8 cellular contexts compared by ENCODE assay signal in the genomic region with DNA sequence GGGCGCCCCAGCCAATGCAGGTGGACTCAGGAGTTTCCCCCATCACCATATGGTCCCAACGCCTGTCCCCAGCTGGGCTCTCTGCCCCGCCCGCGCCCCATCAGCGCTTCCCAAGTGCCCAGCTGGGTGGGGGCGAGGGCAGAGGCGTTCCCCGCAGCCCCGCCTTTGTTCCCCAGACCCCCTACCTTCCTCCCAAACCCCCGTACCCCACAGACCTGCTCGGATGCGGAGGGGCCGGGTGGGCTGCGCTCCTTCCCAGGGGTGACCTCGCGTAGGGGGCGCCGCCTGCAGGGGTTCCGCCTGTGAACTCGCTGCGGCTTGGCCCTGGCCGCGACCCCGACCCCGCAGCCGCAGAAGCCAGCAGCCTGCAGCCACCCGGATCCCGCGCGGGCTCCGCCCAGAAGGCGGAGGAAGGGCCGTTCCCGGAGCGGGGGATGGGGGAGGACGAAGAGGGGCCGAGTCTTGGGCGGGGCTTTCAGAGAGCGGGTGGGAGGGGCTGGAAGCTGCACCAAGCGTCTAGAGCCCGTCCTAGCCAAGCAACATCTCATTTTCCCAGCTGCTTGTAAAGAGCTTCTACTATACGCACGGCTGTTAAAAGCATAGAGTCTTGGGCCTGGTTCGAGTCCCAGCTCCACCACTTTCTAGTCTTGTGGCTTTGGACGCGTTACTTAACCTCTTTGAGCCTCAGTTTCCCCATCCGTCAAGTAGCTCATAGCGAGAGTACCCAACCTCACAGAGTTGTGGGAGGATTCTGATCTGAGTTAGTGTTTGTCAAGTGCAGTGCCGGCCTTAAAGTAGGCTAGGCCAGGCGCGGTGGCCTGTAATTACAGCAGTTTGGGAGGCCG. TPM values are rescaled to one million over a fixed set of nuclear protein-coding genes. Genes with fewer than 3 reads are reported as not detected.
DNase-seq lines count a peak whose midpoint lies in the region; ATAC-seq, FAIRE-seq and TF ChIP-seq lines count a peak whose summit lies in the region.

A gene with protein sequence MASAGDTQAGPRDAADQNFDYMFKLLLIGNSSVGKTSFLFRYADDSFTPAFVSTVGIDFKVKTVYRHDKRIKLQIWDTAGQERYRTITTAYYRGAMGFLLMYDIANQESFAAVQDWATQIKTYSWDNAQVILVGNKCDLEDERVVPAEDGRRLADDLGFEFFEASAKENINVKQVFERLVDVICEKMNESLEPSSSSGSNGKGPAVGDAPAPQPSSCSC (minus strand): TSS at position 404 of the 845 bp plus-strand sequence. CDS start 2,258 bp downstream, outside the sequence.

- no peak for TF ChIP-seq CTCF in keratinocyte (optimal IDR thresholded peaks at IDR 0.05 in 1 of 3, IDR thresholded peaks at IDR 0.05 in 1 of 3, conservative IDR thresholded peaks at IDR 0.05 in 1 of 3; ENCODE audit: extremely low read depth in 1 of 3, insufficient read depth in 2 of 3, low read length in 3 of 3)

- peaks cover 14% of the 10 kb centered on the region for H3K79me2 ChIP-seq in keratinocyte (ENCODE audit: control insufficient read depth, insufficient read depth, low read length)

- peak; percentile 74 for ATAC-seq in HG02981 (IDR thresholded peaks at IDR 0.05; ENCODE audit: unreplicated experiment)
- no peak for ATAC-seq in GM21723 (IDR thresholded peaks at IDR 0.05; ENCODE audit: unreplicated experiment)

- H3K9ac ChIP-seq in keratinocyte (ENCODE audit: control insufficient read depth, extremely low read depth, insufficient read depth, low read length) = peak within 1 kb of the TSS; percentile 68

- no peaks in the 10 kb centered on the region for H3K9me3 ChIP-seq in keratinocyte (ENCODE audit: control insufficient read depth, low read depth, low read length)

- H3K4me2 ChIP-seq in keratinocyte (ENCODE audit: control insufficient read depth, extremely low read depth, insufficient read depth, low read depth, low read length) = peak within 1 kb of the TSS; percentile 94

- peaks cover 3% of the 10 kb centered on the region for H3K9me1 ChIP-seq in keratinocyte (ENCODE audit: control insufficient read depth, extremely low read depth, insufficient read depth, low read length)

- H3K36me3 ChIP-seq in keratinocyte (ENCODE audit: control insufficient read depth in 2 of 2, extremely low read depth in 1 of 2, insufficient read depth in 2 of 2, low read length in 2 of 2) = peaks cover 24 to 27% of the 10 kb centered on the region in 2 experiments

- dilution Hi-C loops in keratinocyte (cut with MboI; ENCODE audit: extremely low pct_ligation_motif_present, low sequenced_read_pairs) = no loop called here

- peak; percentile 82 for FAIRE-seq in keratinocyte (lab: Jason Lieb, UNC)

- H3K27ac ChIP-seq in keratinocyte (ENCODE audit: control insufficient read depth, insufficient read depth, low read length) = peak within 1 kb of the TSS; percentile 2

- no peaks in the 10 kb centered on the region for H4K20me1 ChIP-seq in keratinocyte (ENCODE audit: control insufficient read depth, extremely low read depth, insufficient read depth, low read length)

- DNase-seq in EL = peak; percentile 84
- DNase-seq in NCI-H446 treated with DMSO at 0.1 percent for 48 hours (lab: John Stamatoyannopoulos, UW) = peak; percentile 84
- DNase-seq in activated CD4-positive, CD25-positive, alpha-beta regulatory T cell treated with anti-CD3 and anti-CD28 coated beads, Interleukin-2, amount 50 U/mL, for 72 hours = peak; percentile 72
- peak; percentile 95 for DNase-seq in cerebellum (ENCODE audit: low spot score)
- DNase-seq in keratinocyte (ENCODE audit: low read depth, low spot score) = no peak
- DNase-seq in stimulated activated CD4-positive, alpha-beta T cell treated with anti-CD3 and anti-CD28 coated beads, Interleukin-12 subunit alpha, Interleukin-12 subunit beta, amount 100 ng/mL, for 4 hours = peak; percentile 85

- peaks cover 15% of the 10 kb centered on the region for H3K4me1 ChIP-seq in keratinocyte (ENCODE audit: control insufficient read depth, extremely low read depth, insufficient read depth, low read length)

- peak within 1 kb of the TSS; percentile 83 for H2AFZ ChIP-seq in keratinocyte (ENCODE audit: control insufficient read depth, low read length)

- no peaks in the 10 kb centered on the region for H3K27me3 ChIP-seq in keratinocyte (ENCODE audit: control insufficient read depth, extremely low read depth, insufficient read depth, low read length)

- peak within 1 kb of the TSS; percentile 81 to 98 (median 89) for H3K4me3 ChIP-seq in keratinocyte (ENCODE audit: control insufficient read depth in 2 of 3, extremely low read depth in 1 of 3, insufficient read depth in 2 of 3, low read depth in 1 of 3, low read length in 3 of 3)

RNA-seq across cellular contexts. Expression of the gene that starts here (rescaled TPM):
- 17.7 TPM for total RNA-seq in cerebellum
- polyA plus RNA-seq in keratinocyte = 63.1 to 99.0 TPM (median 66.0 TPM) in 3 replicates
- 16.6 TPM for polyA plus RNA-seq in keratinocyte (2011; ENCODE audit: low read depth)
- 58.8 and 83.8 TPM in 2 replicates for polyA plus RNA-seq in keratinocyte (2011; cell fraction: cytosol; rRNA removed)
- 50.8 and 62.5 TPM in 2 replicates for polyA plus RNA-seq in keratinocyte (2011; cell fraction: nucleus; rRNA removed)
- polyA plus RNA-seq in keratinocyte (2012; ENCODE audit: low replicate concordance) = 25.6 and 35.3 TPM in 2 replicates
- 235 to 417 TPM (median 372 TPM) in 3 replicates for polyA minus RNA-seq in keratinocyte
- 95.5 TPM for polyA minus RNA-seq in keratinocyte (2011; cell fraction: cytosol; rRNA and poly(A)+ RNA removed)
- 37.4 and 91.4 TPM in 2 replicates for polyA minus RNA-seq in keratinocyte (2011; cell fraction: nucleus; rRNA and poly(A)+ RNA removed)
